8 cellular contexts compared by ENCODE assay signal in the genomic region with DNA sequence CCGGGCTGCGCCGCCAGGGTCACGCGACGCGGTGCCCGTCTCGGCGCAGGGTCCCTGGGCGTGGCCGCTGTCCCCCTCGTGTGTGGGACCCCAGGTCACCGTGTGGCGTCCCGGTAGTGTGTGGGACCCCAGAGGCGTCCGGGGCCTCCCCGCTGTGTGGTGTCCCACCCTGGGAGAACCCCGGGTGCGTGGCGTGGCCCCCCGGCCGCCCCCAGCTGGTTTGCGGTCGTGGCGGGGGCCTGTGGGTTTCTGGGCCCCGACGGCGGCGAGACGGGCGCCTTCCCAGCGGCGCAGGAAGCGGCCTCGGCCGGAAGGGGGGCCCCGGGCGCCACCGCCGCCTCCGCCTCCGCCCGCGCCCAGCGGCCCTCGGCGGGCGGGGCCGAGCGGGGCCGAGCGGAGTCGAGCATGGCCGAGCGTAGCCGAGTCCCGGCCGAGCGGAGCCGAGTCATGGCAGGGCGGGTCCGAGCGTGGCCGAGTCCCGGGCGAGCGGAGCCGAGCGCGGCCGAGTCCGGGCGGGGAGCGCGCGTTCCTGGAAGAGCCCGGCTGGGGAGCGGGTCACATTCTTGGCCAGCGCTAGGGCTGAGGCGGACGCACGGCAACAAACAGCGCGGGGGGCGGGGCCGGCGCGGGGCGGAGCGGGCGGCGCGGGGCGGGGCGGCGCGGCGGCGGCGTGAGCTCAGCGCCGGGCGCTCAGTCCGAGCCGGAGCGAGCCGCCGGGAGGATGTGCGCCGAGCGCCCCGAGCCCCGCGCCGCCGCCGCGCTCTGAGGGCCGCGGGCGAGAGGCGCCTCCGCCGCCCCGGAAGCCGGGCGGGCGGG. TPM values are rescaled to one million over a fixed set of nuclear protein-coding genes. Genes with fewer than 3 reads are reported as not detected.
DNase-seq lines count a peak whose midpoint lies in the region; ATAC-seq and TF ChIP-seq lines count a peak whose summit lies in the region.

No MANE protein-coding gene starts in this region.

- peaks cover 0 to 2% of the 10 kb centered on the region in 2 donors for H3K27me3 Mint-ChIP-seq in natural killer cell treated with Interleukin-12 subunit alpha and Interleukin-12 subunit beta and Interleukin-15 and Interleukin-18, amount 100 ng/mL, for 72 hours

- TF ChIP-seq CTCF in LNCaP clone FGC (IDR thresholded peaks at IDR 0.05; ENCODE audit: control insufficient read depth, extremely low read depth, insufficient read depth) (no peak), RWPE1 (conservative IDR thresholded peaks at IDR 0.05; ENCODE audit: low read depth) (no peak)

- peak overlapping the region; percentile 65 for H3K4me3 ChIP-seq in LNCaP clone FGC (ENCODE audit: low read depth, low read length)

- ATAC-seq in natural killer cell treated with Interleukin-12 subunit alpha and Interleukin-12 subunit beta and Interleukin-15 and Interleukin-18, amount 100 ng/mL, for 72 hours, result peak; percentile 95 to 97

- peak overlapping the region; percentile 65 for H3K4me3 Mint-ChIP-seq in natural killer cell treated with Interleukin-12 subunit alpha and Interleukin-12 subunit beta and Interleukin-15 and Interleukin-18, amount 100 ng/mL, for 72 hours

- CTCF ChIA-PET in RWPE1 (lab: Yijun Ruan, JAX), result no interaction called here

- peak overlapping the region; percentile 99 for H3K27ac ChIP-seq in RWPE1

- peak; percentile 97 for DNase-seq in ELF-1 (ENCODE audit: low read depth, low spot score)
- DNase-seq in H4 (ENCODE audit: low spot score), result peak; percentile 95
- DNase-seq in LNCaP clone FGC (ENCODE audit: low read depth), result peak; percentile 84
- DNase-seq in RWPE1 (ENCODE audit: low spot score), result peak; percentile 98
- DNase-seq in activated T-helper 9 cell treated with anti-CD3 and anti-CD28 coated beads, Interleukin-2, amount 50 U/mL, for 16 hours (ENCODE audit: low read depth), result peak; percentile 91
- DNase-seq in fibroblast of peridontal ligament (ENCODE audit: extremely low read depth), result peak; percentile 95
- DNase-seq in natural killer cell treated with Interleukin-12 subunit alpha and Interleukin-12 subunit beta and Interleukin-15 and Interleukin-18, amount 100 ng/mL, for 72 hours (ENCODE audit: low spot score), result peak; percentile 98
- DNase-seq in stimulated activated naive CD4-positive, alpha-beta T cell (lab: John Stamatoyannopoulos, UW), result peak; percentile 87 to 97 (median 91)

- POLR2A ChIA-PET in RWPE1 (lab: Yijun Ruan, JAX; ENCODE audit: low non-redundant PET), result interaction anchor here (0.6 kb wide), 1 partner anchor 86 kb away, joined by 3 read pairs; no protein-coding TSS in a partner anchor

- no peaks in the 10 kb centered on the region for H3K36me3 Mint-ChIP-seq in natural killer cell treated with Interleukin-12 subunit alpha and Interleukin-12 subunit beta and Interleukin-15 and Interleukin-18, amount 100 ng/mL, for 72 hours

- no peak overlapping the region for H3K27ac Mint-ChIP-seq in natural killer cell treated with Interleukin-12 subunit alpha and Interleukin-12 subunit beta and Interleukin-15 and Interleukin-18, amount 100 ng/mL, for 72 hours

- H3K4me1 Mint-ChIP-seq in natural killer cell treated with Interleukin-12 subunit alpha and Interleukin-12 subunit beta and Interleukin-15 and Interleukin-18, amount 100 ng/mL, for 72 hours (ENCODE audit: low read depth in 2 of 2), result peaks cover 28 to 29% of the 10 kb centered on the region in 2 donors

- H3K9me3 Mint-ChIP-seq in natural killer cell treated with Interleukin-12 subunit alpha and Interleukin-12 subunit beta and Interleukin-15 and Interleukin-18, amount 100 ng/mL, for 72 hours, result no peaks in the 10 kb centered on the region

RNA-seq across cellular contexts. Expression of a gene that starts 0.6 kb away (rescaled TPM):
- total RNA-seq in H4 (2014; rRNA removed; shearing (Covaris generic)), result 3.3 and 172 TPM in 2 replicates
- total RNA-seq in natural killer cell treated with Interleukin-12 subunit alpha and Interleukin-12 subunit beta and Interleukin-15 and Interleukin-18, amount 100 ng/mL, for 72 hours, result 10 to 100 TPM; 16.5 to 42.7 TPM

RNA-seq across cellular contexts. Expression of a gene that starts 33.0 kb away (rescaled TPM):
- total RNA-seq in H4 (2014; rRNA removed; shearing (Covaris generic)), result 24.5 and 28.5 TPM in 2 replicates
- 10 to 100 TPM; 43.4 to 61.8 TPM for total RNA-seq in natural killer cell treated with Interleukin-12 subunit alpha and Interleukin-12 subunit beta and Interleukin-15 and Interleukin-18, amount 100 ng/mL, for 72 hours

Comparison
In these comparisons a context has a peak if more than half of its experiments do, and no peak if none do; other contexts are left out.
1. Peak in every context shown above with its lines: DNase-seq, ATAC-seq, H3K4me3 ChIP-seq and H3K27ac ChIP-seq.